ENCODE assay signal across 16 cellular contexts in the genomic region with DNA sequence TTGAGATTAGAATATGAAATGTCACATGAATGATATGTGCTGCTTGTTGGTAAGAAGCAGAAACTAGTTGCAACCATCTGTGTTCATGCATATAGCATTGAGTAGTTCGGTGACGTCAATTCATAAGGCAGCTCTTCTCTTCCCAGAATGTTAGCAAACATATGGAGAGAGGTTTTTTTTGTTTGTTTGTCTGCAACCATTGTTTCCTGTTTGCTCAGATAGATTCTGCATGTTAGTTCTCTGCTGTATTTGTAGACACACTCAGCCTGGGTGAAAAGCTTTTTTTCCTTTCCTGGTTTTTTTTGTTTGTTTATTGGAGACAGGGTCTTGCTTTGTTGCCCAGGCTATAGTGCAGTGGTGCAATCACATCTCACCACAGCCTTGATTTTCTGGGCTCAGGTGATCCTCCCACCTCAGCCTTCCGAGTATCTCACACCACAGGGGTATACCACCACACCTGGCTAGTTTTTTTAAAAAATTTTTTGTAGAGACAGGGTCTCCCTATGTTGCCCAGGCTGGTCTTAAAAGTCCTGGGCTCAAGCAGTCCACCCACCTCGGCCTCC. TPM values are rescaled to one million over a fixed set of nuclear protein-coding genes. Genes with fewer than 3 reads are reported as not detected.
DNase-seq lines count a peak whose midpoint lies in the region; ATAC-seq and TF ChIP-seq lines count a peak whose summit lies in the region.
"Had no signal": no experiment of that assay in that cellular context is flagged by ENCODE, and none has a peak within 500 bp of the region (broad histone marks: within the 10 kb centered on the region; RNA-seq: fewer than 3 reads in every experiment).

No MANE protein-coding gene starts in this region.

- H3K4me3 Mint-ChIP-seq in CD14-positive monocyte (no peak overlapping the region), memory B cell (no peak overlapping the region)
- H3K4me3 Mint-ChIP-seq: CD4-positive, CD25-positive, alpha-beta regulatory T cell had no signal

- peaks cover 11 to 31% of the 10 kb centered on the region in 2 donors for H3K36me3 ChIP-seq in body of pancreas (replicated peaks in 1 of 2; ENCODE audit: insufficient read depth in 1 of 2, low read depth in 2 of 2)

- H3K4me3 ChIP-seq in body of pancreas: no peak overlapping the region

- H3K4me1 Mint-ChIP-seq in CD14-positive monocyte: no peaks in the 10 kb centered on the region
- H3K4me1 Mint-ChIP-seq in memory B cell: peaks cover 3% of the 10 kb centered on the region

- H3K27ac Mint-ChIP-seq in CD14-positive monocyte: peak overlapping the region in 4 of 7 donors; percentile 62 to 74 (median 72)
- peak overlapping the region; percentile 41 for H3K27ac Mint-ChIP-seq in memory B cell
- H3K27ac Mint-ChIP-seq: CD4-positive, CD25-positive, alpha-beta regulatory T cell had no signal

- H3K9me3 Mint-ChIP-seq in CD14-positive monocyte (no peaks in the 10 kb centered on the region), memory B cell (no peaks in the 10 kb centered on the region)
- H3K9me3 Mint-ChIP-seq: CD4-positive, CD25-positive, alpha-beta regulatory T cell had no signal

- 88 to 92% methylated on average over 4 of the region's 4 CpGs for WGBS in body of pancreas, 2 donors

- intact Hi-C loops in CD14-positive monocyte (cut with micrococcal nuclease): no loop called here
- intact Hi-C loops in body of pancreas (cut with DNase I): no loop called here

- H3K36me3 Mint-ChIP-seq in CD14-positive monocyte: peaks cover 83 to 93% of the 10 kb centered on the region in 2 donors
- peaks cover 39% of the 10 kb centered on the region for H3K36me3 Mint-ChIP-seq in memory B cell

- no peak for TF ChIP-seq POLR2A in body of pancreas (IDR thresholded peaks at IDR 0.05)

- H3K27ac ChIP-seq in body of pancreas: no peak overlapping the region
- H3K27ac ChIP-seq: KMS-11, RWPE1 had no signal

- ATAC-seq in memory B cell (ENCODE audit: low read depth) (no peak), HG02588 (IDR thresholded peaks at IDR 0.05; ENCODE audit: unreplicated experiment) (no peak), body of pancreas (no peak)

- H3K9me3 ChIP-seq in body of pancreas: no peaks in the 10 kb centered on the region
- H3K9me3 ChIP-seq: Caco-2 had no signal

- peaks cover 6% of the 10 kb centered on the region for H3K4me1 ChIP-seq in body of pancreas

- no peaks in the 10 kb centered on the region for H3K27me3 Mint-ChIP-seq in CD14-positive monocyte (ENCODE audit: low read depth in 3 of 3)
- no peaks in the 10 kb centered on the region for H3K27me3 Mint-ChIP-seq in memory B cell
- H3K27me3 Mint-ChIP-seq: CD4-positive, CD25-positive, alpha-beta regulatory T cell had no signal

- TF ChIP-seq CTCF in CD14-positive monocyte (IDR thresholded peaks at IDR 0.05) (no peak), body of pancreas (IDR thresholded peaks at IDR 0.05) (no peak)

- no peaks in the 10 kb centered on the region for H3K27me3 ChIP-seq in body of pancreas

- DNase-seq in CD14-positive monocyte (ENCODE audit: low spot score) (no peak), DMS53 (lab: John Stamatoyannopoulos, UW) (peak; percentile 100), NCI-H2029 (lab: John Stamatoyannopoulos, UW) (peak; percentile 76), memory B cell (ENCODE audit: low spot score in 2 of 2) (no peak), T1000 (lab: John Stamatoyannopoulos, UW) (no peak), body of pancreas (no peak)
- DNase-seq: Caco-2; CD4-positive, CD25-positive, alpha-beta regulatory T cell; DMS79 treated with DMSO at 0.1 percent for 48 hours; H7; NCI-H1092; NCI-H146; NCI-H446 treated with DMSO at 0.1 percent for 48 hours had no signal

RNA-seq across cellular contexts. Expression of gene WSB1, which starts 16.7 kb away (rescaled TPM):
- polyA plus RNA-seq in CD14-positive monocyte: 100 to 1,000 TPM; 220 to 368 TPM
- 100 to 1,000 TPM; 106 to 147 TPM for total RNA-seq in body of pancreas

Comparison
In these comparisons a context has a peak if more than half of its experiments do, and no peak if none do; other contexts are left out.
1. DNase-seq: peak in DMS53 (single experiment) and NCI-H2029 (single experiment); none in CD14-positive monocyte (single experiment), memory B cell (0 of 2), T1000 (single experiment) and body of pancreas (0 of 4).